ENCODE assay signal across 8 cellular contexts in genomic region chr12:38904932-38905479, GRCh38. TPM values are rescaled to one million over a fixed set of nuclear protein-coding genes. Genes with fewer than 3 reads are reported as not detected.
A peak's percentile ranks its signal among the peaks of the same experiment; 100 is the strongest.
DNase-seq lines count a peak whose midpoint lies in the region; ATAC-seq and TF ChIP-seq lines count a peak whose summit lies in the region.

No MANE protein-coding gene starts in this region.

- H3K27me3 ChIP-seq in GM23338 (ENCODE audit: insufficient read depth): peaks cover 7% of the 10 kb centered on the region; the same call in 1 of the 2 replicates
- H3K27me3 ChIP-seq in lung (ENCODE audit: control insufficient read depth, insufficient read depth): no peaks in the 10 kb centered on the region

- peaks cover 3% of the 10 kb centered on the region; the same call in 1 of the 3 replicates for H3K9me3 Mint-ChIP-seq in GM23338

- peak overlapping the region; percentile 87 for H3K27ac Mint-ChIP-seq in GM23338

- peak overlapping the region; percentile 84 for H2AFZ ChIP-seq in GM23338

- H3K9me3 ChIP-seq in lung (ENCODE audit: control insufficient read depth in 2 of 2, insufficient read depth in 1 of 2, low read length in 1 of 2): no peaks in the 10 kb centered on the region

- H3K9me2 ChIP-seq in GM23338 (ENCODE audit: insufficient read depth): no peaks in the 10 kb centered on the region

- peak; percentile 61 for ATAC-seq in GM23338
- ATAC-seq in lung (ENCODE audit: insufficient read depth, low FRiP score): peak; percentile 88

- H3K27ac ChIP-seq in GM23338 (ENCODE audit: low read depth) (peak overlapping the region; percentile 75; the same call in 1 of the 2 replicates), lung (ENCODE audit: low read depth in 1 of 2, low read length in 1 of 2) (peak overlapping the region; percentile 79 to 97)

- H4K20me1 ChIP-seq in GM23338 (replicated peaks; ENCODE audit: insufficient read depth): no peaks in the 10 kb centered on the region

- H3K4me3 Mint-ChIP-seq in GM23338: peak overlapping the region; percentile 94

- H3K27me3 Mint-ChIP-seq in GM23338 (ENCODE audit: insufficient read depth, low read depth, poor library complexity): peaks cover 20% of the 10 kb centered on the region

- peak; percentile 86 for DNase-seq in GM04504 (ENCODE audit: low read depth)
- peak; percentile 86 for DNase-seq in GM23338 (ENCODE audit: low spot score)
- peak; percentile 39 for DNase-seq in KG1 (lab: John Stamatoyannopoulos, UW)
- peak; percentile 13 for DNase-seq in activated CD4-positive, alpha-beta T cell treated with anti-CD3 and anti-CD28 coated beads, Interleukin-2, amount 50 U/mL, for 1 hour
- DNase-seq in ecto neural progenitor cell (ENCODE audit: low spot score): peak; percentile 83
- peak; percentile 88 for DNase-seq in lung (ENCODE audit: low spot score)
- DNase-seq in stimulated activated CD8-positive, alpha-beta memory T cell treated with anti-CD3 and anti-CD28 coated beads, Interleukin-2, amount 100 ng/mL, for 48 hours (ENCODE audit: low read depth in 2 of 2): peak; percentile 13 to 20
- no peak for DNase-seq in NCI-H69 (lab: John Stamatoyannopoulos, UW)

- H3K79me2 ChIP-seq in GM23338 (replicated peaks; ENCODE audit: insufficient read depth): peaks cover 19% of the 10 kb centered on the region

- no peaks in the 10 kb centered on the region; the same call in 2 of the 3 replicates for H3K36me3 Mint-ChIP-seq in GM23338 (ENCODE audit: low read depth)

- WGBS in lung, 2 donors: 0 to 1% methylated on average over 29 of the region's 29 CpGs

- TF ChIP-seq CTCF in GM23338 (conservative IDR thresholded peaks at IDR 0.05; ENCODE audit: low read depth in 2 of 2): no peak
- no peak for TF ChIP-seq CTCF in lung (IDR thresholded peaks at IDR 0.05; ENCODE audit: control extremely low read depth, extremely low read depth)

- H3K4me3 ChIP-seq in GM23338: peak overlapping the region; percentile 85
- H3K4me3 ChIP-seq in lung: peak overlapping the region; percentile 66

- H3K36me3 ChIP-seq in GM23338 (ENCODE audit: insufficient read depth) (no peaks in the 10 kb centered on the region), lung (ENCODE audit: control insufficient read depth in 2 of 2, insufficient read depth in 2 of 2, low read length in 2 of 2) (no peaks in the 10 kb centered on the region)

- H3K4me2 ChIP-seq in GM23338: peak overlapping the region; percentile 93

- no peaks in the 10 kb centered on the region for H3F3A ChIP-seq in GM23338 (replicated peaks; ENCODE audit: low read depth)

- H3K4me1 Mint-ChIP-seq in GM23338: peaks cover 17% of the 10 kb centered on the region

- peaks cover 21% of the 10 kb centered on the region for H3K4me1 ChIP-seq in GM23338 (ENCODE audit: insufficient read depth)
- H3K4me1 ChIP-seq in lung (ENCODE audit: control insufficient read depth in 2 of 2, insufficient read depth in 2 of 2, low read length in 2 of 2): peaks cover 3 to 4% of the 10 kb centered on the region in 2 donors

TF ChIP-seq in GM23338, 12 proteins besides CTCF, POLR2A, EP300 and RAD21:
- TF ChIP-seq NANOG (IDR thresholded peaks at IDR 0.05; ENCODE audit: borderline replicate concordance): no peak
- 0 out of 2 replicates have a peak, but pooled peaks have one; percentile 18 for TF ChIP-seq POLR2AphosphoS5 (IDR thresholded peaks at IDR 0.05; ENCODE audit: low read depth)

RNA-seq across cellular contexts. Expression of gene CPNE8, which starts 0.4 kb away (rescaled TPM):
- total RNA-seq in GM23338 (2014; rRNA removed; shearing (Covaris generic)): 8.6 and 8.7 TPM in 2 replicates
- 7.0 and 10.1 TPM in 2 replicates for polyA plus RNA-seq in GM23338 (2016; fragmentation: Nextera tagmentation; extraction: Ambion mirVana)
- total RNA-seq in lung: 10 to 100 TPM; 13.9 to 20.1 TPM
- polyA plus RNA-seq in lung: 10 to 100 TPM in 1 of 2 donors, 1 to 10 TPM in 1; 9.2 to 16.7 TPM
